ENCODE assay signal across 1 cellular context in the genomic region with DNA sequence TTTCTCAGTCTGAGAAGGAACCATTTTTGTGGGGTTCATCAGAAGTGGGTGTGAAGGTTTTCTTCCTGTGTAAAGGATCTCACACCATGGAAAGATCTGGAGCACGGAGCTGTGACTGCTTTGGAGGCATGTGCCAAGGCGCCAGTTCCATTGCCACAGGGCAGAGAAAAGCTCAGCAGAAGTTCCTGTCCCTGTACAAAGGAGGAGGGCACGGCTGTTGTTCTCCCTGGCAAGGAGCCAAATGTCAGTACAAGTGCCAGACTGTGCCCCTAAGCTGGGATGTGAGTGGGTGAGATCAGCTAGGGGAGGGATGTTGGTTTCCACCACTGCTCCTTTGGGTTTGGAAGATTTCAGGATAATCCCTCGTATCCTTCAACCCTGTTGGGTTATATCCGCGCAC.
A peak's percentile ranks its signal among the peaks of the same experiment; 100 is the strongest.
TF ChIP-seq lines count a peak whose summit lies in the region.

No MANE protein-coding gene starts in this region.

TF ChIP-seq in HEK293, 187 proteins besides CTCF, POLR2A, EP300 and RAD21 (continued from another document):
- TF ChIP-seq, protein P1, sequence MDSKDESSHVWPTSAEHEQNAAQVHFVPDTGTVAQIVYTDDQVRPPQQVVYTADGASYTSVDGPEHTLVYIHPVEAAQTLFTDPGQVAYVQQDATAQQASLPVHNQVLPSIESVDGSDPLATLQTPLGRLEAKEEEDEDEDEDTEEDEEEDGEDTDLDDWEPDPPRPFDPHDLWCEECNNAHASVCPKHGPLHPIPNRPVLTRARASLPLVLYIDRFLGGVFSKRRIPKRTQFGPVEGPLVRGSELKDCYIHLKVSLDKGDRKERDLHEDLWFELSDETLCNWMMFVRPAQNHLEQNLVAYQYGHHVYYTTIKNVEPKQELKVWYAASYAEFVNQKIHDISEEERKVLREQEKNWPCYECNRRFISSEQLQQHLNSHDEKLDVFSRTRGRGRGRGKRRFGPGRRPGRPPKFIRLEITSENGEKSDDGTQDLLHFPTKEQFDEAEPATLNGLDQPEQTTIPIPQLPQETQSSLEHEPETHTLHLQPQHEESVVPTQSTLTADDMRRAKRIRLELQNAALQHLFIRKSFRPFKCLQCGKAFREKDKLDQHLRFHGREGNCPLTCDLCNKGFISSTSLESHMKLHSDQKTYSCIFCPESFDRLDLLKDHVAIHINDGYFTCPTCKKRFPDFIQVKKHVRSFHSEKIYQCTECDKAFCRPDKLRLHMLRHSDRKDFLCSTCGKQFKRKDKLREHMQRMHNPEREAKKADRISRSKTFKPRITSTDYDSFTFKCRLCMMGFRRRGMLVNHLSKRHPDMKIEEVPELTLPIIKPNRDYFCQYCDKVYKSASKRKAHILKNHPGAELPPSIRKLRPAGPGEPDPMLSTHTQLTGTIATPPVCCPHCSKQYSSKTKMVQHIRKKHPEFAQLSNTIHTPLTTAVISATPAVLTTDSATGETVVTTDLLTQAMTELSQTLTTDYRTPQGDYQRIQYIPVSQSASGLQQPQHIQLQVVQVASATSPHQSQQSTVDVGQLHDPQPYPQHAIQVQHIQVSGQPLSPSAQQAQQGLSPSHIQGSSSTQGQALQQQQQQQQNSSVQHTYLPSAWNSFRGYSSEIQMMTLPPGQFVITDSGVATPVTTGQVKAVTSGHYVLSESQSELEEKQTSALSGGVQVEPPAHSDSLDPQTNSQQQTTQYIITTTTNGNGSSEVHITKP (tag by site-specific recombination; IDR thresholded peaks at IDR 0.05), result peak; percentile 61
- TF ChIP-seq ZBTB48 (tag by site-specific recombination; IDR thresholded peaks at IDR 0.05) (no peak), OSR2 (tag by site-specific recombination; IDR thresholded peaks at IDR 0.05) (no peak), KLF16 (tag by site-specific recombination; IDR thresholded peaks at IDR 0.05) (no peak), ZFP37 (tag by site-specific recombination; IDR thresholded peaks at IDR 0.05) (no peak), IKZF3 (tag by site-specific recombination; IDR thresholded peaks at IDR 0.05) (no peak), ZXDB (tag by site-specific recombination; IDR thresholded peaks at IDR 0.05) (no peak), ZNF214 (tag by site-specific recombination; IDR thresholded peaks at IDR 0.05; ENCODE audit: borderline replicate concordance) (no peak), BCL11B (tag by site-specific recombination; IDR thresholded peaks at IDR 0.05; ENCODE audit: low read depth) (no peak), ZNF211 (tag by site-specific recombination; IDR thresholded peaks at IDR 0.05; ENCODE audit: low read depth) (no peak), ZNF777 (tag by site-specific recombination; IDR thresholded peaks at IDR 0.05; ENCODE audit: borderline replicate concordance) (no peak), ZNF600 (tag by site-specific recombination; IDR thresholded peaks at IDR 0.05) (no peak), ZNF473 (tag by site-specific recombination; IDR thresholded peaks at IDR 0.05) (no peak), KLF7 (tag by site-specific recombination; IDR thresholded peaks at IDR 0.05; ENCODE audit: borderline replicate concordance) (no peak)
- TF ChIP-seq, protein P2, sequence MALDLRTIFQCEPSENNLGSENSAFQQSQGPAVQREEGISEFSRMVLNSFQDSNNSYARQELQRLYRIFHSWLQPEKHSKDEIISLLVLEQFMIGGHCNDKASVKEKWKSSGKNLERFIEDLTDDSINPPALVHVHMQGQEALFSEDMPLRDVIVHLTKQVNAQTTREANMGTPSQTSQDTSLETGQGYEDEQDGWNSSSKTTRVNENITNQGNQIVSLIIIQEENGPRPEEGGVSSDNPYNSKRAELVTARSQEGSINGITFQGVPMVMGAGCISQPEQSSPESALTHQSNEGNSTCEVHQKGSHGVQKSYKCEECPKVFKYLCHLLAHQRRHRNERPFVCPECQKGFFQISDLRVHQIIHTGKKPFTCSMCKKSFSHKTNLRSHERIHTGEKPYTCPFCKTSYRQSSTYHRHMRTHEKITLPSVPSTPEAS (tag by site-specific recombination; IDR thresholded peaks at IDR 0.05), result no peak
